In the genomic region with DNA sequence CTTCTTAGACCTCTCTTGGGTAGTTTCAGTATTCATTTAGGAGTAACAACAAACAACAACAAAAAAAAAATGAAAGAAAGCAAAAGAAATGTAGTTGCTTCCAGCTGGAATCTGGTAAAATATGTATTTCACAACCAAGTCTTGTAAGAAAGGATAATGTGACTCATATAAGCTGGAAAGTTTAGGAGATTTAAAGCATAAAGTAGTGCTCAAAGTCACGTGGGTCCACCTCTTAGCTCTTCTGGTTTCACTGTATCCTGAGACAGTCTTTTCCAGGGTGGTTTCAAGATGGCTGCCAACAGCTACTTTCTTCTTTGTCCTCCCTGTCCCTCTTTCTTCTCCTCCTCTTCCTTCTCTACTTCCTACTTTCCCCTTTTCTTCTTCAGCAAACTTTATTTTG, we compare ENCODE assay signal across 1 cellular context.
TF ChIP-seq lines count a peak whose summit lies in the region.

No MANE protein-coding gene starts in this region.

TF ChIP-seq in WTC11, 78 proteins besides CTCF, POLR2A, EP300 and RAD21 (continued from another document):
- TF ChIP-seq MLX (CRISPR knock-in tag; IDR thresholded peaks at IDR 0.05) (no peak), ZNF671 (CRISPR knock-in tag; IDR thresholded peaks at IDR 0.05) (no peak), USF1 (CRISPR knock-in tag; IDR thresholded peaks at IDR 0.05) (no peak), ETV6 (CRISPR knock-in tag; IDR thresholded peaks at IDR 0.05) (no peak), USF2 (CRISPR knock-in tag; IDR thresholded peaks at IDR 0.05) (no peak), ZNF396 (CRISPR knock-in tag; IDR thresholded peaks at IDR 0.05; ENCODE audit: borderline replicate concordance) (no peak), ZNF416 (CRISPR knock-in tag; IDR thresholded peaks at IDR 0.05) (no peak), ZNF138 (CRISPR knock-in tag; conservative IDR thresholded peaks at IDR 0.05) (no peak), PRRX2 (CRISPR knock-in tag; IDR thresholded peaks at IDR 0.05) (no peak), ZNF423 (CRISPR knock-in tag; IDR thresholded peaks at IDR 0.05) (no peak)
- TF ChIP-seq, protein P1, sequence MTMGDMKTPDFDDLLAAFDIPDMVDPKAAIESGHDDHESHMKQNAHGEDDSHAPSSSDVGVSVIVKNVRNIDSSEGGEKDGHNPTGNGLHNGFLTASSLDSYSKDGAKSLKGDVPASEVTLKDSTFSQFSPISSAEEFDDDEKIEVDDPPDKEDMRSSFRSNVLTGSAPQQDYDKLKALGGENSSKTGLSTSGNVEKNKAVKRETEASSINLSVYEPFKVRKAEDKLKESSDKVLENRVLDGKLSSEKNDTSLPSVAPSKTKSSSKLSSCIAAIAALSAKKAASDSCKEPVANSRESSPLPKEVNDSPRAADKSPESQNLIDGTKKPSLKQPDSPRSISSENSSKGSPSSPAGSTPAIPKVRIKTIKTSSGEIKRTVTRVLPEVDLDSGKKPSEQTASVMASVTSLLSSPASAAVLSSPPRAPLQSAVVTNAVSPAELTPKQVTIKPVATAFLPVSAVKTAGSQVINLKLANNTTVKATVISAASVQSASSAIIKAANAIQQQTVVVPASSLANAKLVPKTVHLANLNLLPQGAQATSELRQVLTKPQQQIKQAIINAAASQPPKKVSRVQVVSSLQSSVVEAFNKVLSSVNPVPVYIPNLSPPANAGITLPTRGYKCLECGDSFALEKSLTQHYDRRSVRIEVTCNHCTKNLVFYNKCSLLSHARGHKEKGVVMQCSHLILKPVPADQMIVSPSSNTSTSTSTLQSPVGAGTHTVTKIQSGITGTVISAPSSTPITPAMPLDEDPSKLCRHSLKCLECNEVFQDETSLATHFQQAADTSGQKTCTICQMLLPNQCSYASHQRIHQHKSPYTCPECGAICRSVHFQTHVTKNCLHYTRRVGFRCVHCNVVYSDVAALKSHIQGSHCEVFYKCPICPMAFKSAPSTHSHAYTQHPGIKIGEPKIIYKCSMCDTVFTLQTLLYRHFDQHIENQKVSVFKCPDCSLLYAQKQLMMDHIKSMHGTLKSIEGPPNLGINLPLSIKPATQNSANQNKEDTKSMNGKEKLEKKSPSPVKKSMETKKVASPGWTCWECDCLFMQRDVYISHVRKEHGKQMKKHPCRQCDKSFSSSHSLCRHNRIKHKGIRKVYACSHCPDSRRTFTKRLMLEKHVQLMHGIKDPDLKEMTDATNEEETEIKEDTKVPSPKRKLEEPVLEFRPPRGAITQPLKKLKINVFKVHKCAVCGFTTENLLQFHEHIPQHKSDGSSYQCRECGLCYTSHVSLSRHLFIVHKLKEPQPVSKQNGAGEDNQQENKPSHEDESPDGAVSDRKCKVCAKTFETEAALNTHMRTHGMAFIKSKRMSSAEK (CRISPR knock-in tag; IDR thresholded peaks at IDR 0.05; ENCODE audit: borderline replicate concordance) = no peak
- TF ChIP-seq, protein P2, sequence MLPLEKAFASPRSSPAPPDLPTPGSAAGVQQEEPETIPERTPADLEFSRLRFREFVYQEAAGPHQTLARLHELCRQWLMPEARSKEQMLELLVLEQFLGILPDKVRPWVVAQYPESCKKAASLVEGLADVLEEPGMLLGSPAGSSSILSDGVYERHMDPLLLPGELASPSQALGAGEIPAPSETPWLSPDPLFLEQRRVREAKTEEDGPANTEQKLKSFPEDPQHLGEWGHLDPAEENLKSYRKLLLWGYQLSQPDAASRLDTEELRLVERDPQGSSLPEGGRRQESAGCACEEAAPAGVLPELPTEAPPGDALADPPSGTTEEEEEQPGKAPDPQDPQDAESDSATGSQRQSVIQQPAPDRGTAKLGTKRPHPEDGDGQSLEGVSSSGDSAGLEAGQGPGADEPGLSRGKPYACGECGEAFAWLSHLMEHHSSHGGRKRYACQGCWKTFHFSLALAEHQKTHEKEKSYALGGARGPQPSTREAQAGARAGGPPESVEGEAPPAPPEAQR (CRISPR knock-in tag; IDR thresholded peaks at IDR 0.05) = no peak
- TF ChIP-seq, protein P3, sequence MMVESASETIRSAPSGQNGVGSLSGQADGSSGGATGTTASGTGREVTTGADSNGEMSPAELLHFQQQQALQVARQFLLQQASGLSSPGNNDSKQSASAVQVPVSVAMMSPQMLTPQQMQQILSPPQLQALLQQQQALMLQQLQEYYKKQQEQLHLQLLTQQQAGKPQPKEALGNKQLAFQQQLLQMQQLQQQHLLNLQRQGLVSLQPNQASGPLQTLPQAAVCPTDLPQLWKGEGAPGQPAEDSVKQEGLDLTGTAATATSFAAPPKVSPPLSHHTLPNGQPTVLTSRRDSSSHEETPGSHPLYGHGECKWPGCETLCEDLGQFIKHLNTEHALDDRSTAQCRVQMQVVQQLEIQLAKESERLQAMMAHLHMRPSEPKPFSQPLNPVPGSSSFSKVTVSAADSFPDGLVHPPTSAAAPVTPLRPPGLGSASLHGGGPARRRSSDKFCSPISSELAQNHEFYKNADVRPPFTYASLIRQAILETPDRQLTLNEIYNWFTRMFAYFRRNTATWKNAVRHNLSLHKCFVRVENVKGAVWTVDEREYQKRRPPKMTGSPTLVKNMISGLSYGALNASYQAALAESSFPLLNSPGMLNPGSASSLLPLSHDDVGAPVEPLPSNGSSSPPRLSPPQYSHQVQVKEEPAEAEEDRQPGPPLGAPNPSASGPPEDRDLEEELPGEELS (CRISPR knock-in tag; IDR thresholded peaks at IDR 0.05) = no peak
- TF ChIP-seq, protein P4, sequence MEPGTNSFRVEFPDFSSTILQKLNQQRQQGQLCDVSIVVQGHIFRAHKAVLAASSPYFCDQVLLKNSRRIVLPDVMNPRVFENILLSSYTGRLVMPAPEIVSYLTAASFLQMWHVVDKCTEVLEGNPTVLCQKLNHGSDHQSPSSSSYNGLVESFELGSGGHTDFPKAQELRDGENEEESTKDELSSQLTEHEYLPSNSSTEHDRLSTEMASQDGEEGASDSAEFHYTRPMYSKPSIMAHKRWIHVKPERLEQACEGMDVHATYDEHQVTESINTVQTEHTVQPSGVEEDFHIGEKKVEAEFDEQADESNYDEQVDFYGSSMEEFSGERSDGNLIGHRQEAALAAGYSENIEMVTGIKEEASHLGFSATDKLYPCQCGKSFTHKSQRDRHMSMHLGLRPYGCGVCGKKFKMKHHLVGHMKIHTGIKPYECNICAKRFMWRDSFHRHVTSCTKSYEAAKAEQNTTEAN (CRISPR knock-in tag; IDR thresholded peaks at IDR 0.05) = no peak
TF ChIP-seq in WTC11: peak in this region for 0.
